In the genomic region with DNA sequence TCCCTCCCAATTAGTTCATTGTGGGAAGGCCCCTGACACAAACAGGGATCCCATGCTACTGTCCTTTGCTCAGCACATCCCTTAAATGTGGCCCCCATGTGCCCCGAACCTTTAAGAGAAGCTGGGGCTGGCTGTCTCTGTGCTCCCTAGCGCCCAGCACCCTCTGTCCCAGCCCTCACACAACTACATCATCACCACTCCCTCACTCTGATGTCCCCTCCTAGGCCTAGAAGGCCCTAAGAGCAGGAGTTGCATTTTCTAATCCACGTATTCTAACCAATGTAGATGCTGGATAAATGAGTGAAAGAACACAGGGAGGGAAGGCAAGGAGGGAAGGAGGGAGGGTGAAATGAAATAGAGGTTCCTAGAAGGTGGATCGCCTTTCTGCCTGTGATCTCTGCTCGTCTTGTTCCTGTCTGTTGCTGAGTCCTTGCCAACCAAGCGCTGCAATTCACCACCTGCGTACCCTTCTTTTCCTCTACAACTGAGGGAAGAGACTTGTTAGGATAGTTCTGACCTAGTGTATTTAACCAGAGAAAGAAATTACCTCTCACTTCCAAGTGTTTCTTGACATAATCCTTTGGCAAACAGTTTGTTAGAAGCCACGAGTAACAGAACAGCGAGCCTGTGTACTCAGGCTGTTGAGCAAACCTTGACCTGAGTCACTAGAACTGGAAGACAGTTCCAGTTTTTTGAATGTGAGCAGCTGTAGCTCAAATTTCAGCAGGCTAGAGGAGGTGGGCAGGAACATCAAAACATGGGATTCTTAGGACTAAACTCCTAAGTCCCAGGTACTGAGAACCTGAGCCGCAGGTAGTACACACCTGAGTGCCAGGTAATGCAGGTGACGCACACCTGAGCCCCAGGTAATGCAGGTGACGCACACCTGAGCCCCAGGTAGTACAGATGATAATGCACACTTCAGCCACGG, we compare ENCODE assay signal across 13 cellular contexts.
A peak's percentile ranks its signal among the peaks of the same experiment; 100 is the strongest.
DNase-seq lines count a peak whose midpoint lies in the region; ATAC-seq, FAIRE-seq and TF ChIP-seq lines count a peak whose summit lies in the region.
"Had no signal": no experiment of that assay in that cellular context is flagged by ENCODE, and none has a peak within 500 bp of the region (broad histone marks: within the 10 kb centered on the region; RNA-seq: fewer than 3 reads in every experiment).

No MANE protein-coding gene starts in this region.

- H3K27me3 Mint-ChIP-seq in activated naive CD8-positive, alpha-beta T cell = peaks cover 2% of the 10 kb centered on the region
- H3K27me3 Mint-ChIP-seq in activated naive CD8-positive, alpha-beta T cell treated with anti-CD3 and anti-CD28 coated beads, Interleukin-2, amount 50 U/mL, for 24 hours = no peaks in the 10 kb centered on the region
- H3K27me3 Mint-ChIP-seq: activated T-cell treated with anti-CD3 and anti-CD28 coated beads, Interleukin-2, amount 50 U/mL, for 24 hours; central memory CD8-positive, alpha-beta T cell had no signal

- intact Hi-C loops in Panc1 (cut with micrococcal nuclease; ENCODE audit: unreplicated experiment) = no loop called here
- intact Hi-C loops in upper lobe of right lung (cut with DNase I) = no loop called here

- CTCF ChIA-PET in Panc1 (lab: Charles Lee) = no interaction called here

- H3K9me3 ChIP-seq in Panc1 (ENCODE audit: control insufficient read depth, insufficient read depth, low read depth, low read length) (no peaks in the 10 kb centered on the region), liver (ENCODE audit: control insufficient read depth in 4 of 4, low read length in 3 of 4) (no peaks in the 10 kb centered on the region), upper lobe of right lung (no peaks in the 10 kb centered on the region)
- H3K9me3 ChIP-seq: HAP-1 had no signal

- no peak overlapping the region for H3K4me3 Mint-ChIP-seq in activated naive CD8-positive, alpha-beta T cell
- no peak overlapping the region for H3K4me3 Mint-ChIP-seq in activated naive CD8-positive, alpha-beta T cell treated with anti-CD3 and anti-CD28 coated beads, Interleukin-2, amount 50 U/mL, for 24 hours
- H3K4me3 Mint-ChIP-seq: activated T-cell treated with anti-CD3 and anti-CD28 coated beads, Interleukin-2, amount 50 U/mL, for 24 hours; central memory CD8-positive, alpha-beta T cell had no signal

- 63% methylated on average over 13 of the region's 13 CpGs for WGBS in liver

- H3K9ac ChIP-seq in liver (ENCODE audit: low read depth in 1 of 2, low read length in 2 of 2) = no peak overlapping the region

- TF ChIP-seq POLR2A in H54 (IDR thresholded peaks at IDR 0.05; ENCODE audit: low read depth, low read length) = no peak

- no peaks in the 10 kb centered on the region for H3K36me3 Mint-ChIP-seq in activated naive CD8-positive, alpha-beta T cell
- no peaks in the 10 kb centered on the region for H3K36me3 Mint-ChIP-seq in activated naive CD8-positive, alpha-beta T cell treated with anti-CD3 and anti-CD28 coated beads, Interleukin-2, amount 50 U/mL, for 24 hours (ENCODE audit: low read depth)

- H3K36me3 ChIP-seq in Panc1 (ENCODE audit: control insufficient read depth, insufficient read depth, low read length) (no peaks in the 10 kb centered on the region), liver (ENCODE audit: control insufficient read depth in 4 of 4, insufficient read depth in 3 of 4, low read depth in 1 of 4, low read length in 3 of 4) (no peaks in the 10 kb centered on the region), upper lobe of right lung (no peaks in the 10 kb centered on the region)
- H3K36me3 ChIP-seq: HAP-1 had no signal

- peak; percentile 52 to 61 for TF ChIP-seq RAD21 in liver (IDR thresholded peaks at IDR 0.05)

- H3K9me3 Mint-ChIP-seq in activated naive CD8-positive, alpha-beta T cell (ENCODE audit: low read depth) = no peaks in the 10 kb centered on the region
- no peaks in the 10 kb centered on the region for H3K9me3 Mint-ChIP-seq in activated naive CD8-positive, alpha-beta T cell treated with anti-CD3 and anti-CD28 coated beads, Interleukin-2, amount 50 U/mL, for 24 hours
- H3K9me3 Mint-ChIP-seq: activated T-cell treated with anti-CD3 and anti-CD28 coated beads, Interleukin-2, amount 50 U/mL, for 24 hours; central memory CD8-positive, alpha-beta T cell had no signal

- no peaks in the 10 kb centered on the region for H3K4me1 Mint-ChIP-seq in activated naive CD8-positive, alpha-beta T cell (ENCODE audit: low read depth)
- peaks cover 4% of the 10 kb centered on the region for H3K4me1 Mint-ChIP-seq in activated naive CD8-positive, alpha-beta T cell treated with anti-CD3 and anti-CD28 coated beads, Interleukin-2, amount 50 U/mL, for 24 hours

- no peaks in the 10 kb centered on the region; the same call in 1 of the 2 replicates for H3K27me3 ChIP-seq in Panc1 (ENCODE audit: control insufficient read depth, insufficient read depth, low read length)
- no peaks in the 10 kb centered on the region for H3K27me3 ChIP-seq in liver (ENCODE audit: control insufficient read depth in 4 of 4, insufficient read depth in 4 of 4, low read length in 3 of 4)
- no peaks in the 10 kb centered on the region for H3K27me3 ChIP-seq in upper lobe of right lung

- FAIRE-seq in H54 (lab: Jason Lieb, UNC) = no peak

- POLR2A ChIA-PET in Panc1 (lab: Charles Lee) = no interaction called here

- no TSS peak for BruUV-seq in Panc1 (replicated peaks; lab: Mats Ljungman, UMichigan)

- peak overlapping the region; percentile 58 for H3K27ac Mint-ChIP-seq in activated naive CD8-positive, alpha-beta T cell
- H3K27ac Mint-ChIP-seq in activated naive CD8-positive, alpha-beta T cell treated with anti-CD3 and anti-CD28 coated beads, Interleukin-2, amount 50 U/mL, for 24 hours = no peak overlapping the region
- H3K27ac Mint-ChIP-seq: activated T-cell treated with anti-CD3 and anti-CD28 coated beads, Interleukin-2, amount 50 U/mL, for 24 hours had no signal

- H3K4me3 ChIP-seq in Panc1 (ENCODE audit: low read depth in 2 of 2, low read length in 2 of 2) (no peak overlapping the region), liver (ENCODE audit: low read depth in 1 of 3, low read length in 3 of 3) (no peak overlapping the region), upper lobe of right lung (no peak overlapping the region)
- H3K4me3 ChIP-seq: HAP-1 had no signal

- in situ Hi-C loops in Panc1 (cut with HindIII; ENCODE audit: low pct_unique_long_range_greater_than_20kb, low sequenced_read_pairs) = no loop called here

- TF ChIP-seq CTCF in Panc1 (IDR thresholded peaks at IDR 0.05) (no peak), liver (IDR thresholded peaks at IDR 0.05; ENCODE audit: low read depth, low read length, missing input control) (no peak), upper lobe of right lung (IDR thresholded peaks at IDR 0.05) (no peak)

- no peak overlapping the region for H3K27ac ChIP-seq in Panc1 (ENCODE audit: low read length)
- H3K27ac ChIP-seq in liver (ENCODE audit: low read depth in 1 of 2, low read length in 2 of 2) = peak overlapping the region; percentile 37 to 68
- no peak overlapping the region for H3K27ac ChIP-seq in upper lobe of right lung

- DNase-seq in activated naive CD8-positive, alpha-beta T cell treated with anti-CD3 and anti-CD28 coated beads, Interleukin-2, amount 50 U/mL, for 24 hours = no peak
- DNase-seq in Panc1 (ENCODE audit: low read depth, low spot score) (no peak), upper lobe of right lung (peak; percentile 60), H54 (ENCODE audit: insufficient read length, low spot score) (no peak), hippocampal formation (lab: John Stamatoyannopoulos, UW) (no peak), iPS-NIHi11 (ENCODE audit: low spot score) (no peak)
- DNase-seq: activated T-cell treated with anti-CD3 and anti-CD28 coated beads, Interleukin-2, amount 50 U/mL, for 24 hours; GF-D8; NCI-H1092 had no signal

- no peaks in the 10 kb centered on the region; the same call in 1 of the 2 replicates for H3K4me1 ChIP-seq in Panc1 (ENCODE audit: control insufficient read depth, insufficient read depth, low read length)
- peaks cover 0 to 20% (median 11%) of the 10 kb centered on the region in 4 donors for H3K4me1 ChIP-seq in liver (ENCODE audit: control insufficient read depth in 4 of 4, insufficient read depth in 4 of 4, low read length in 3 of 4)
- H3K4me1 ChIP-seq in upper lobe of right lung = peaks cover 23% of the 10 kb centered on the region
- H3K4me1 ChIP-seq: HAP-1 had no signal

- no peak for ATAC-seq in activated naive CD8-positive, alpha-beta T cell treated with anti-CD3 and anti-CD28 coated beads, Interleukin-2, amount 50 U/mL, for 24 hours
- ATAC-seq in Panc1 = 0 out of 2 replicates have a peak, but pooled peaks have one; percentile 41
- ATAC-seq in upper lobe of right lung = peak; percentile 75

TF ChIP-seq in liver, 16 proteins besides CTCF, POLR2A, EP300 and RAD21 (continues in another document):
- TF ChIP-seq YY1 (IDR thresholded peaks at IDR 0.05) (no peak), HNF4G (IDR thresholded peaks at IDR 0.05) (no peak), GABPA (IDR thresholded peaks at IDR 0.05 in 1 of 2, conservative IDR thresholded peaks at IDR 0.05 in 1 of 2) (no peak), HNF4A (conservative IDR thresholded peaks at IDR 0.05) (peak; percentile 60 to 77), RXRA (IDR thresholded peaks at IDR 0.05) (peak; percentile 33 to 67), JUND (IDR thresholded peaks at IDR 0.05) (peak in 1 of 2 donors; percentile 73), FOXA2 (IDR thresholded peaks at IDR 0.05) (peak; percentile 79), NR2F2 (IDR thresholded peaks at IDR 0.05) (no peak), FOXA1 (IDR thresholded peaks at IDR 0.05) (peak; percentile 78), TAF1 (conservative IDR thresholded peaks at IDR 0.05) (no peak), EGR1 (IDR thresholded peaks at IDR 0.05; ENCODE audit: low read depth in 2 of 2) (peak in 1 of 2 donors; percentile 18)
- TF ChIP-seq, protein P1, sequence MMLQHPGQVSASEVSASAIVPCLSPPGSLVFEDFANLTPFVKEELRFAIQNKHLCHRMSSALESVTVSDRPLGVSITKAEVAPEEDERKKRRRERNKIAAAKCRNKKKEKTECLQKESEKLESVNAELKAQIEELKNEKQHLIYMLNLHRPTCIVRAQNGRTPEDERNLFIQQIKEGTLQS (IDR thresholded peaks at IDR 0.05) = no peak
- TF ChIP-seq, protein P2, sequence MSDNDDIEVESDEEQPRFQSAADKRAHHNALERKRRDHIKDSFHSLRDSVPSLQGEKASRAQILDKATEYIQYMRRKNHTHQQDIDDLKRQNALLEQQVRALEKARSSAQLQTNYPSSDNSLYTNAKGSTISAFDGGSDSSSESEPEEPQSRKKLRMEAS (IDR thresholded peaks at IDR 0.05) = no peak

Comparison
In these comparisons a context has a peak if more than half of its experiments do, and no peak if none do; other contexts are left out.
1. H3K27ac ChIP-seq: peak in liver (2 of 2); none in Panc1 (single experiment) and upper lobe of right lung (single experiment).